In the genomic region with DNA sequence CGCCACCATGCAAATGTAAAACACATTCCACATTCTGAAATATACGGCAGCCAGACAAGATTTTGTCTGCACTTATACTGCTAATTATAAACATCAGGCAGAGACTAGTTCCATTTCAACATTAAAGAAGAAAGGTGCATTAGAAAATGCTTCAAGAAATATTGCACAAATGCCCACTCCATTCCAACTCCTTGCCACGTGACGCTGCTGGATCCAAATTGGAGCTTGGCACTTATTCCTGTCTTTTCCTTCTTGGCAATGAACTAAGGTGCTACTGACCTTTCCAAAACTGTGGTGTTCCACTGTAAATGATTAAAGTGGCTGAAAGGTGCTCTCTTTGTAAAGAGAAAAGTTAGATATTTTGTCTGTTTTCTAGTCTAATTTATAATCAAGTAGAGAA, we compare ENCODE assay signal across 19 cellular contexts. TPM values are rescaled to one million over a fixed set of nuclear protein-coding genes. Genes with fewer than 3 reads are reported as not detected.
DNase-seq lines count a peak whose midpoint lies in the region; ATAC-seq and TF ChIP-seq lines count a peak whose summit lies in the region.
"Had no signal": no experiment of that assay in that cellular context is flagged by ENCODE, and none has a peak within 500 bp of the region (broad histone marks: within the 10 kb centered on the region; RNA-seq: fewer than 3 reads in every experiment).

No MANE protein-coding gene starts in this region.

- peaks cover 61% of the 10 kb centered on the region for H3K4me1 Mint-ChIP-seq in osteocyte (ENCODE audit: unreplicated experiment)
- H3K4me1 Mint-ChIP-seq: natural killer cell had no signal

- H3K27me3 Mint-ChIP-seq in osteocyte (ENCODE audit: unreplicated experiment), result no peaks in the 10 kb centered on the region

- H3K9me3 Mint-ChIP-seq in osteocyte (ENCODE audit: unreplicated experiment), result no peaks in the 10 kb centered on the region
- H3K9me3 Mint-ChIP-seq: natural killer cell had no signal

- peak overlapping the region; percentile 78 for H3K27ac Mint-ChIP-seq in osteocyte (ENCODE audit: unreplicated experiment)
- H3K27ac Mint-ChIP-seq: natural killer cell had no signal

- peaks cover 3% of the 10 kb centered on the region for H3K36me3 Mint-ChIP-seq in osteocyte (ENCODE audit: unreplicated experiment)
- H3K36me3 Mint-ChIP-seq: natural killer cell had no signal

- WGBS in esophagus squamous epithelium, 2 donors, result 44 to 66% methylated on average over 4 of the region's 4 CpGs

- ATAC-seq in thoracic aorta (ENCODE audit: insufficient number of reproducible peaks, low FRiP score, low read depth), result no peak
- ATAC-seq in HG03045 (IDR thresholded peaks at IDR 0.05; ENCODE audit: unreplicated experiment), result no peak
- no peak for ATAC-seq in GM18858 (IDR thresholded peaks at IDR 0.05; ENCODE audit: unreplicated experiment)
- ATAC-seq: GM12878, natural killer cell had no signal

- H3K4me3 ChIP-seq in esophagus squamous epithelium, result peak overlapping the region in 1 of 4 donors; percentile 47
- peak overlapping the region; percentile 43 for H3K4me3 ChIP-seq in thoracic aorta
- no peak overlapping the region for H3K4me3 ChIP-seq in dorsolateral prefrontal cortex
- H3K4me3 ChIP-seq: BLaER1, GM12878 had no signal

- H3K27me3 ChIP-seq in esophagus squamous epithelium (peaks cover 0 to 29% (median 0%) of the 10 kb centered on the region in 4 donors), thoracic aorta (replicated peaks; ENCODE audit: insufficient read depth) (no peaks in the 10 kb centered on the region), dorsolateral prefrontal cortex (peaks cover 0 to 26% (median 4%) of the 10 kb centered on the region in 45 donors)
- H3K27me3 ChIP-seq: BLaER1 had no signal

- H3K4me1 ChIP-seq in esophagus squamous epithelium (peaks cover 0 to 35% (median 5%) of the 10 kb centered on the region in 3 donors), thoracic aorta (ENCODE audit: control insufficient read depth in 1 of 2, low read depth in 2 of 2) (peaks cover 12 to 59% of the 10 kb centered on the region in 2 donors)
- H3K4me1 ChIP-seq: BLaER1 had no signal

- no peak for TF ChIP-seq POLR2A in esophagus squamous epithelium (IDR thresholded peaks at IDR 0.05)

- H3K36me3 ChIP-seq in esophagus squamous epithelium (no peaks in the 10 kb centered on the region), thoracic aorta (no peaks in the 10 kb centered on the region)
- H3K36me3 ChIP-seq: BLaER1 had no signal

- intact Hi-C loops in esophagus squamous epithelium (cut with DNase I) (loop anchor here (5.0 kb wide), 1 partner anchor 240 kb away; no protein-coding TSS in a partner anchor), dorsolateral prefrontal cortex (cut with DNase I) (no loop called here)

- H3K9me3 ChIP-seq in esophagus squamous epithelium (no peaks in the 10 kb centered on the region), thoracic aorta (no peaks in the 10 kb centered on the region)
- H3K9me3 ChIP-seq: BLaER1 had no signal

- no peak overlapping the region for H3K4me3 Mint-ChIP-seq in osteocyte (ENCODE audit: unreplicated experiment)
- H3K4me3 Mint-ChIP-seq: natural killer cell had no signal

- no peak for TF ChIP-seq CTCF in esophagus squamous epithelium (IDR thresholded peaks at IDR 0.05)
- no peak for TF ChIP-seq CTCF in osteocyte (IDR thresholded peaks at IDR 0.05)
- no peak for TF ChIP-seq CTCF in thoracic aorta (IDR thresholded peaks at IDR 0.05)
- TF ChIP-seq CTCF in dorsolateral prefrontal cortex (IDR thresholded peaks at IDR 0.05 in 54 of 56, conservative IDR thresholded peaks at IDR 0.05 in 2 of 56; ENCODE audit: low read depth in 1 of 56, partially characterized antibody in 56 of 56), result no peak

- H3K27ac ChIP-seq in esophagus squamous epithelium, result peak overlapping the region in 3 of 4 donors; percentile 80 to 88 (median 87)
- peak overlapping the region; percentile 52 to 61 for H3K27ac ChIP-seq in thoracic aorta
- no peak overlapping the region for H3K27ac ChIP-seq in dorsolateral prefrontal cortex
- H3K27ac ChIP-seq: BLaER1, VCaP had no signal

- DNase-seq in NCI-H446 treated with DMSO at 0.1 percent for 48 hours (lab: John Stamatoyannopoulos, UW) (peak; percentile 4), esophagus squamous epithelium (lab: John Stamatoyannopoulos, UW) (no peak), osteocyte (ENCODE audit: extremely low spot score, unreplicated experiment) (no peak), thoracic aorta (ENCODE audit: low spot score) (no peak), dorsolateral prefrontal cortex (no peak)
- DNase-seq in activated T-cell treated with anti-CD3 and anti-CD28 coated beads, Interleukin-2, amount 50 U/mL, for 48 hours, result no peak
- DNase-seq: activated CD4-positive, alpha-beta T cell treated with anti-CD3 and anti-CD28 coated beads, Interleukin-2, amount 50 U/mL, for 4 hours; activated naive CD4-positive, alpha-beta T cell treated with Interleukin-2 at 50 U/mL for 16 hours; mammary epithelial cell; natural killer cell; NCI-H1105; NCI-H69; SHP77 had no signal

RNA-seq across cellular contexts. Expression of gene COL6A3, which starts 6.2 kb away (rescaled TPM):
- total RNA-seq in esophagus squamous epithelium (100 to 1,000 TPM in 1 of 4 donors, 10 to 100 TPM in 2, 1 to 10 TPM in 1; 8.9 to 138 (median 46.5) TPM), osteocyte (143 and 159 TPM in 2 replicates), thoracic aorta (100 to 1,000 TPM; 118 to 155 TPM), dorsolateral prefrontal cortex (1 to 10 TPM in 92 of 120 experiments, under 1 TPM in 28; 0.33 to 9.0 (median 1.7) TPM)
- total RNA-seq: HT-29 had no signal

Comparison
In these comparisons a context has a peak if more than half of its experiments do, and no peak if none do; other contexts are left out.
1. H3K27ac ChIP-seq: peak in esophagus squamous epithelium (3 of 4) and thoracic aorta (2 of 2); none in dorsolateral prefrontal cortex (0 of 59).